In genomic region chr22:37032535-37033460, GRCh38 we compare ENCODE assay signal across 1 cellular context.
TF ChIP-seq lines count a peak whose summit lies in the region.

No MANE protein-coding gene starts in this region.

TF ChIP-seq in HepG2, 621 proteins besides CTCF, POLR2A, EP300 and RAD21 (continued from another document and continues in another):
- TF ChIP-seq CCAR2 (optimal IDR thresholded peaks at IDR 0.05; ENCODE audit: low read depth, low read length) (peak; percentile 52), MED8 (CRISPR knock-in tag; IDR thresholded peaks at IDR 0.05; ENCODE audit: insufficient replicate concordance) (peak; percentile 100), ZNF703 (CRISPR knock-in tag; IDR thresholded peaks at IDR 0.05; ENCODE audit: borderline replicate concordance) (peak; percentile 84), ZBED4 (CRISPR knock-in tag; IDR thresholded peaks at IDR 0.05; ENCODE audit: borderline replicate concordance) (peak; percentile 94), ZNF138 (CRISPR knock-in tag; IDR thresholded peaks at IDR 0.05; ENCODE audit: low read depth) (peak; percentile 69; the same call in 1 of the 2 replicates), U2AF1 (optimal IDR thresholded peaks at IDR 0.05; ENCODE audit: low read depth, low read length) (peak; percentile 40), FOXO4 (CRISPR knock-in tag; conservative IDR thresholded peaks at IDR 0.05) (0 out of 2 replicates have a peak, but pooled peaks have one; percentile 90), RFX1 (IDR thresholded peaks at IDR 0.05) (no peak), ZNF646 (CRISPR knock-in tag; IDR thresholded peaks at IDR 0.05) (no peak), SETDB1 (CRISPR knock-in tag; IDR thresholded peaks at IDR 0.05; ENCODE audit: borderline replicate concordance) (no peak), RFX5 (IDR thresholded peaks at IDR 0.05; ENCODE audit: low read depth, low read length) (no peak), ZNF281 (CRISPR knock-in tag; IDR thresholded peaks at IDR 0.05; ENCODE audit: borderline replicate concordance) (peak; percentile 81), JARID2 (CRISPR knock-in tag; IDR thresholded peaks at IDR 0.05; ENCODE audit: insufficient replicate concordance) (no peak), JUN (CRISPR knock-in tag; IDR thresholded peaks at IDR 0.05) (0 out of 2 replicates have a peak, but pooled peaks have one; percentile 30), ZNF674 (CRISPR knock-in tag; IDR thresholded peaks at IDR 0.05; ENCODE audit: low read depth) (no peak), ZNF784 (CRISPR knock-in tag; IDR thresholded peaks at IDR 0.05; ENCODE audit: borderline replicate concordance) (peak; percentile 75; the same call in 1 of the 2 replicates), ZNF276 (CRISPR knock-in tag; IDR thresholded peaks at IDR 0.05; ENCODE audit: low read depth) (no peak), ZNF382 (CRISPR knock-in tag; IDR thresholded peaks at IDR 0.05; ENCODE audit: borderline replicate concordance) (no peak), SRSF4 (IDR thresholded peaks at IDR 0.05; ENCODE audit: low read depth, low read length, poor library complexity, severe bottlenecking) (no peak), ZNF780A (CRISPR knock-in tag; IDR thresholded peaks at IDR 0.05) (peak; percentile 94), ZNF652 (CRISPR knock-in tag; IDR thresholded peaks at IDR 0.05; ENCODE audit: borderline replicate concordance, low read depth) (peak; percentile 41; the same call in 1 of the 2 replicates), MED1 (CRISPR knock-in tag; IDR thresholded peaks at IDR 0.05) (peak; percentile 100), ZNF710 (CRISPR knock-in tag; IDR thresholded peaks at IDR 0.05; ENCODE audit: borderline replicate concordance) (peak; percentile 90), ZNF446 (CRISPR knock-in tag; IDR thresholded peaks at IDR 0.05) (no peak), ZNF670 (CRISPR knock-in tag; IDR thresholded peaks at IDR 0.05; ENCODE audit: borderline replicate concordance) (peak; percentile 96), RNF219 (CRISPR knock-in tag; IDR thresholded peaks at IDR 0.05) (peak; percentile 93; the same call in 1 of the 2 replicates), SMAD3 (CRISPR knock-in tag; IDR thresholded peaks at IDR 0.05) (peak; percentile 97), NAIF1 (CRISPR knock-in tag; IDR thresholded peaks at IDR 0.05; ENCODE audit: borderline replicate concordance) (peak; percentile 70; the same call in 1 of the 2 replicates), SALL1 (CRISPR knock-in tag; IDR thresholded peaks at IDR 0.05) (peak; percentile 99), MEIS2 (CRISPR knock-in tag; IDR thresholded peaks at IDR 0.05) (no peak), MATR3 (CRISPR knock-in tag; IDR thresholded peaks at IDR 0.05) (no peak), SRSF9 (IDR thresholded peaks at IDR 0.05; ENCODE audit: borderline replicate concordance, insufficient read depth, low read depth, low read length, poor library complexity, severe bottlenecking) (no peak), YY1 (IDR thresholded peaks at IDR 0.05; ENCODE audit: insufficient read depth, insufficient replicate concordance, low read depth, low read length) (peak; percentile 57), ATF1 (CRISPR knock-in tag; IDR thresholded peaks at IDR 0.05) (peak; percentile 77), NCOA2 (CRISPR knock-in tag; IDR thresholded peaks at IDR 0.05) (peak; percentile 100), GTF2F1 (IDR thresholded peaks at IDR 0.05; ENCODE audit: low read length) (peak; percentile 47; the same call in 1 of the 2 replicates), SP4 (CRISPR knock-in tag; IDR thresholded peaks at IDR 0.05) (peak; percentile 79), KDM3A (CRISPR knock-in tag; IDR thresholded peaks at IDR 0.05; ENCODE audit: low read depth) (peak; percentile 94; the same call in 1 of the 2 replicates)
